Comparison of ENCODE assay signal across 11 cellular contexts in the genomic region with DNA sequence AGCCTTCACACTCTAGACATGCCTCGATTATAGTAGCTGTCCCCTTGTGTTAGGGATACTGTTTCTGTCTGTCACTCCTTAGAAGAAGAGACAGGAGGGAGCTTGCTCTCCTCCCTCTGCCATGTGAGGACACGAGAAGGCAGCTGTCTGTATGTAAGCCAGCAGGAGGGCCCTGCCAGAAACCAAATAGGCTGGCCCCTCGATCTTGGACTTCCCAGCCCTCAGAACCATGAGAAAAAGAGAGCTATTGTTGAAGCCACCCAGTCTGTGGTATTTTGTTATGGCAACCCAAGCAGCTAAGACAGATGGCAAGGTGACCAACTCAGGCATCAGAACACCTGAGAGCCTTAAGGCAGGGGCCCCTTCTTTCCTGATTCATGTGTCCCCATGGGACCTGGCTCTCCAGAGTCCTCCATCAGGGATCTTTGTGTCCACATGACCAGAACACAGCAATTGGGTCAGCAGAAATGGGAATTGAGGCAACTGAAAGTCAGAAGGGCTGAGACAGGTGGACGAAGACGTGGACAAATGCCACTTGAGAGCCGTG.
DNase-seq lines count a peak whose midpoint lies in the region; ATAC-seq and TF ChIP-seq lines count a peak whose summit lies in the region.
"Had no signal": no experiment of that assay in that cellular context is flagged by ENCODE, and none has a peak within 500 bp of the region (broad histone marks: within the 10 kb centered on the region; RNA-seq: fewer than 3 reads in every experiment).

No MANE protein-coding gene starts in this region.

- 0 out of 2 replicates have a peak, but pooled peaks cover 3% of the 10 kb centered on the region for H3K79me2 ChIP-seq in OCI-LY1 (ENCODE audit: insufficient read depth, low read length)

- TF ChIP-seq CTCF in OCI-LY1 (IDR thresholded peaks at IDR 0.05; ENCODE audit: low read length) (no peak), osteocyte (IDR thresholded peaks at IDR 0.05) (no peak)

- H3K27ac Mint-ChIP-seq in dendritic cell treated with granulocyte-macrophage colony-stimulating factor and Interleukin-4, amounts not matched to agents 40 ng/mL and 50 ng/mL, for 4 days: peak overlapping the region; percentile 89
- peak overlapping the region; percentile 88 for H3K27ac Mint-ChIP-seq in osteocyte (ENCODE audit: unreplicated experiment)

- no peak for ATAC-seq in GM18868 (IDR thresholded peaks at IDR 0.05; ENCODE audit: unreplicated experiment)

- H3K27me3 ChIP-seq in OCI-LY1 (ENCODE audit: insufficient read depth, low read length): no peaks in the 10 kb centered on the region

- H4K20me1 ChIP-seq in OCI-LY1 (ENCODE audit: insufficient read depth, low read length): no peaks in the 10 kb centered on the region

- peak overlapping the region; percentile 78 for H3K27ac ChIP-seq in OCI-LY1 (ENCODE audit: low read depth, low read length, poor library complexity, severe bottlenecking)
- H3K27ac ChIP-seq: WERI-Rb-1 had no signal

- DNase-seq in osteocyte (ENCODE audit: extremely low spot score, unreplicated experiment): no peak
- no peak for DNase-seq in OCI-M2 (lab: John Stamatoyannopoulos, UW; ENCODE audit: unreplicated experiment)
- no peak for DNase-seq in KBM-7
- DNase-seq: DMS153, left cardiac atrium, NCI-H1105 treated with DMSO at 0.1 percent for 48 hours, WERI-Rb-1 had no signal

- no peaks in the 10 kb centered on the region for H3F3A ChIP-seq in OCI-LY1 (ENCODE audit: insufficient read depth, low read length)

- H3K9me3 Mint-ChIP-seq in dendritic cell treated with granulocyte-macrophage colony-stimulating factor and Interleukin-4, amounts not matched to agents 40 ng/mL and 50 ng/mL, for 4 days: no peaks in the 10 kb centered on the region
- H3K9me3 Mint-ChIP-seq in osteocyte (ENCODE audit: unreplicated experiment): no peaks in the 10 kb centered on the region

- no peak overlapping the region for H2AFZ ChIP-seq in OCI-LY1 (ENCODE audit: low read length)

- H3K36me3 Mint-ChIP-seq in dendritic cell treated with granulocyte-macrophage colony-stimulating factor and Interleukin-4, amounts not matched to agents 40 ng/mL and 50 ng/mL, for 4 days (ENCODE audit: low read depth): peaks cover 20% of the 10 kb centered on the region
- H3K36me3 Mint-ChIP-seq in osteocyte (ENCODE audit: unreplicated experiment): peaks cover 12% of the 10 kb centered on the region

- peaks cover 46% of the 10 kb centered on the region for H3K36me3 ChIP-seq in OCI-LY1 (ENCODE audit: insufficient read depth, low read length)

- H3K4me3 ChIP-seq in GM08714 (ENCODE audit: low read length) (peak overlapping the region; percentile 20; the same call in 1 of the 2 replicates), OCI-LY1 (ENCODE audit: low read depth, low read length, poor library complexity, severe bottlenecking) (no peak overlapping the region)

- H3K4me1 ChIP-seq in OCI-LY1 (ENCODE audit: insufficient read depth, low read length, severe bottlenecking): peaks cover 52% of the 10 kb centered on the region

- no peak overlapping the region; the same call in 1 of the 2 replicates for H3K9ac ChIP-seq in OCI-LY1 (ENCODE audit: low read length)

- H3K9me3 ChIP-seq in OCI-LY1 (ENCODE audit: low read length): no peaks in the 10 kb centered on the region

- H3K4me2 ChIP-seq in OCI-LY1 (ENCODE audit: low read length): peak overlapping the region; percentile 53; the same call in 1 of the 2 replicates

- H3K27me3 Mint-ChIP-seq in dendritic cell treated with granulocyte-macrophage colony-stimulating factor and Interleukin-4, amounts not matched to agents 40 ng/mL and 50 ng/mL, for 4 days: no peaks in the 10 kb centered on the region
- H3K27me3 Mint-ChIP-seq in osteocyte (ENCODE audit: unreplicated experiment): no peaks in the 10 kb centered on the region

- H3K9me2 ChIP-seq in OCI-LY1 (ENCODE audit: low read depth, low read length): no peaks in the 10 kb centered on the region

- intact Hi-C loops in dendritic cell treated with granulocyte-macrophage colony-stimulating factor and Interleukin-4, amounts not matched to agents 40 ng/mL and 50 ng/mL, for 4 days (cut with micrococcal nuclease): no loop called here

- no peak overlapping the region for H3K4me3 Mint-ChIP-seq in dendritic cell treated with granulocyte-macrophage colony-stimulating factor and Interleukin-4, amounts not matched to agents 40 ng/mL and 50 ng/mL, for 4 days
- H3K4me3 Mint-ChIP-seq in osteocyte (ENCODE audit: unreplicated experiment): no peak overlapping the region

- in situ Hi-C loops in KBM-7 (cut with MboI; ENCODE audit: low pct_unique_long_range_greater_than_20kb, low sequenced_read_pairs): no loop called here

- H3K4me1 Mint-ChIP-seq in dendritic cell treated with granulocyte-macrophage colony-stimulating factor and Interleukin-4, amounts not matched to agents 40 ng/mL and 50 ng/mL, for 4 days (ENCODE audit: low read depth): peaks cover 28% of the 10 kb centered on the region
- peaks cover 73% of the 10 kb centered on the region for H3K4me1 Mint-ChIP-seq in osteocyte (ENCODE audit: unreplicated experiment)
